ENCODE assay signal across 13 cellular contexts in genomic region chr17:63693411-63694113, GRCh38. TPM values are rescaled to one million over a fixed set of nuclear protein-coding genes. Genes with fewer than 3 reads are reported as not detected.
DNase-seq lines count a peak whose midpoint lies in the region; ATAC-seq, FAIRE-seq and TF ChIP-seq lines count a peak whose summit lies in the region.
"Had no signal": no experiment of that assay in that cellular context is flagged by ENCODE, and none has a peak within 500 bp of the region (broad histone marks: within the 10 kb centered on the region; RNA-seq: fewer than 3 reads in every experiment).

No MANE protein-coding gene starts in this region.

- ATAC-seq in K562 (no peak), HG03432 (IDR thresholded peaks at IDR 0.05; ENCODE audit: unreplicated experiment) (no peak)
- ATAC-seq: activated naive CD4-positive, alpha-beta T cell treated with anti-CD3 and anti-CD28 coated beads, Interleukin-2, amount 50 U/mL, for 72 hours; left cardiac atrium had no signal

- H3K9me3 Mint-ChIP-seq in CD4-positive, alpha-beta memory T cell, result peaks cover 0 to 6% (median 0%) of the 10 kb centered on the region in 8 donors
- H3K9me3 Mint-ChIP-seq in IgD-negative memory B cell (no peaks in the 10 kb centered on the region), neural crest cell (no peaks in the 10 kb centered on the region)
- H3K9me3 Mint-ChIP-seq: activated naive CD4-positive, alpha-beta T cell treated with anti-CD3 and anti-CD28 coated beads, Interleukin-2, amount 50 U/mL, for 72 hours had no signal

- H3K27ac ChIP-seq in CD4-positive, alpha-beta memory T cell (ENCODE audit: low read depth, low read length), result no peak overlapping the region
- H3K27ac ChIP-seq in K562 (ENCODE audit: extremely low read depth, low read depth, low read length) (no peak overlapping the region), tibial nerve (no peak overlapping the region)

- H3K27ac Mint-ChIP-seq in CD4-positive, alpha-beta memory T cell, result peak overlapping the region; percentile 42 to 98 (median 83)
- H3K27ac Mint-ChIP-seq in IgD-negative memory B cell, result peak overlapping the region; percentile 92 to 99 (median 94)
- H3K27ac Mint-ChIP-seq in neural crest cell (ENCODE audit: unreplicated experiment), result peak overlapping the region; percentile 43

- BruUV-seq in K562 (replicated peaks; lab: Mats Ljungman, UMichigan), result no TSS peak

- TF ChIP-seq POLR2A in K562 (conservative IDR thresholded peaks at IDR 0.05), result no peak
- TF ChIP-seq POLR2A in tibial nerve (IDR thresholded peaks at IDR 0.05), result no peak

- TF ChIP-seq EP300 in K562 (IDR thresholded peaks at IDR 0.05; ENCODE audit: low read length) (no peak), tibial nerve (IDR thresholded peaks at IDR 0.05) (no peak)

- no peaks in the 10 kb centered on the region for H3K79me2 ChIP-seq in K562 (ENCODE audit: control insufficient read depth, insufficient read depth, low read length)

- POLR2A ChIA-PET in CD4-positive, alpha-beta memory T cell (lab: Charles Lee; ENCODE audit: partially characterized antibody), result interaction anchor here (1.0 to 23.0 kb wide), 21 partner anchors 15 to 453 kb away, joined by 3 to 1362 read pairs (median 9); partner anchors contain the start of genes CCDC47, CYB561, DDX42 and FTSJ3
- POLR2A ChIA-PET in K562 (lab: Yijun Ruan, JAX), result interaction anchor here (0.6 to 1.3 kb wide), 3 partner anchors 8 to 16 kb away, joined by 3 to 4 read pairs (median 4); no protein-coding TSS in a partner anchor

- peaks cover 3% of the 10 kb centered on the region for H3K9me1 ChIP-seq in K562 (ENCODE audit: control insufficient read depth, insufficient read depth, low read length)

- WGBS in K562 (ENCODE audit: insufficient coverage, low coverage, missing lambda C conversion rate), result 74% methylated on average over 15 of the region's 18 CpGs
- WGBS in tibial nerve, 2 donors, result 85 to 87% methylated on average over 14 to 17 of the region's 18 CpGs

- H3K36me3 Mint-ChIP-seq in CD4-positive, alpha-beta memory T cell, result peaks cover 45 to 88% of the 10 kb centered on the region in 2 donors
- H3K36me3 Mint-ChIP-seq in IgD-negative memory B cell (peaks cover 8% of the 10 kb centered on the region), neural crest cell (ENCODE audit: low read depth) (peaks cover 6% of the 10 kb centered on the region)

- H2AFZ ChIP-seq in K562 (ENCODE audit: low read depth, low read length), result no peak overlapping the region

- peaks cover 45% of the 10 kb centered on the region for H3K4me1 ChIP-seq in CD4-positive, alpha-beta memory T cell (ENCODE audit: insufficient read depth, low read length)
- H3K4me1 ChIP-seq in K562 (replicated peaks in 1 of 2; ENCODE audit: control insufficient read depth in 2 of 2, insufficient read depth in 2 of 2, low read length in 2 of 2) (peaks cover 0 to 18% of the 10 kb centered on the region in 2 experiments; a peak in 2 of 5 replicates), tibial nerve (peaks cover 0 to 48% (median 21%) of the 10 kb centered on the region in 4 donors)

- TF ChIP-seq CTCF in K562 (IDR thresholded peaks at IDR 0.05 in 2 of 3, conservative IDR thresholded peaks at IDR 0.05 in 1 of 3; ENCODE audit: insufficient read depth in 2 of 3, low read depth in 1 of 3, low read length in 3 of 3) (no peak), neural crest cell (conservative IDR thresholded peaks at IDR 0.05) (no peak), tibial nerve (IDR thresholded peaks at IDR 0.05) (no peak)

- H3K4me3 ChIP-seq in CD4-positive, alpha-beta memory T cell (ENCODE audit: low read length in 2 of 2), result no peak overlapping the region
- H3K4me3 ChIP-seq in K562 (no peak overlapping the region), tibial nerve (no peak overlapping the region)

- no peaks in the 10 kb centered on the region for H3K27me3 ChIP-seq in CD4-positive, alpha-beta memory T cell (ENCODE audit: insufficient read depth, low read length)
- H3K27me3 ChIP-seq in K562 (ENCODE audit: control insufficient read depth in 2 of 2, insufficient read depth in 2 of 2, low read length in 2 of 2) (no peaks in the 10 kb centered on the region), tibial nerve (no peaks in the 10 kb centered on the region)

- DNase-seq in CD4-positive, alpha-beta memory T cell, result no peak
- DNase-seq in K562 (ENCODE audit: extremely low read depth in 1 of 4, low spot score in 3 of 4), result no peak
- DNase-seq in neural crest cell (ENCODE audit: low read depth, low spot score), result no peak
- DNase-seq in tibial nerve (ENCODE audit: low spot score in 2 of 2), result no peak
- no peak for DNase-seq in NCI-H2171 treated with DMSO at 0.1 percent for 48 hours (lab: John Stamatoyannopoulos, UW)
- DNase-seq: effector memory CD4-positive, alpha-beta T cell; left cardiac atrium; NCI-H1417 treated with DMSO at 0.1 percent for 48 hours; NCI-H226; substantia nigra had no signal

- peaks cover 20 to 57% (median 42%) of the 10 kb centered on the region in 4 donors for H3K4me1 Mint-ChIP-seq in CD4-positive, alpha-beta memory T cell
- H3K4me1 Mint-ChIP-seq in IgD-negative memory B cell, result peaks cover 34 to 39% (median 34%) of the 10 kb centered on the region in 3 donors
- peaks cover 14% of the 10 kb centered on the region for H3K4me1 Mint-ChIP-seq in neural crest cell

- no peak for FAIRE-seq in K562 (lab: Jason Lieb, UNC)

- H3K9ac ChIP-seq in K562 (ENCODE audit: insufficient read depth in 1 of 2, low read depth in 2 of 2, low read length in 2 of 2), result peak overlapping the region in 1 of 2 experiments; percentile 46; a peak in 1 of 4 replicates

- in situ Hi-C loops in K562 (cut with MboI), result no loop called here

- H4K20me1 ChIP-seq in K562 (replicated peaks; ENCODE audit: control insufficient read depth, insufficient read depth, low read length), result peaks cover 7% of the 10 kb centered on the region

- H3K27me3 Mint-ChIP-seq in CD4-positive, alpha-beta memory T cell, result no peaks in the 10 kb centered on the region
- H3K27me3 Mint-ChIP-seq in IgD-negative memory B cell (no peaks in the 10 kb centered on the region), neural crest cell (ENCODE audit: low read depth) (peaks cover 10% of the 10 kb centered on the region)

- H3K4me2 ChIP-seq in K562 (ENCODE audit: insufficient read depth, low read length), result no peak overlapping the region

- CTCF ChIA-PET in CD4-positive, alpha-beta memory T cell (lab: Charles Lee; ENCODE audit: partially characterized antibody), result interaction anchor here (0.8 to 8.3 kb wide), 3 partner anchors 9 to 71 kb away, joined by 3 to 315 read pairs (median 3); no protein-coding TSS in a partner anchor
- CTCF ChIA-PET in K562 (lab: Yijun Ruan, JAX; ENCODE audit: low intra/inter-chr PET ratio), result no interaction called here

- no peaks in the 10 kb centered on the region for H3K9me3 ChIP-seq in CD4-positive, alpha-beta memory T cell (ENCODE audit: control insufficient read depth in 1 of 2, low read length in 2 of 2)
- H3K9me3 ChIP-seq in K562 (replicated peaks; ENCODE audit: control insufficient read depth, insufficient read depth, low read depth, low read length), result no peaks in the 10 kb centered on the region
- no peaks in the 10 kb centered on the region for H3K9me3 ChIP-seq in tibial nerve

- no peak for TF ChIP-seq RAD21 in K562 (CRISPR knock-in tag; conservative IDR thresholded peaks at IDR 0.05 in 1 of 2, IDR thresholded peaks at IDR 0.05 in 1 of 2)

- peaks cover 59% of the 10 kb centered on the region for H3K36me3 ChIP-seq in CD4-positive, alpha-beta memory T cell (ENCODE audit: insufficient read depth, low read length)
- peaks cover 33% of the 10 kb centered on the region; the same call in 2 of the 3 replicates for H3K36me3 ChIP-seq in K562 (ENCODE audit: control insufficient read depth, insufficient read depth, low read length)
- peaks cover 7 to 75% (median 51%) of the 10 kb centered on the region in 3 donors for H3K36me3 ChIP-seq in tibial nerve

- peak overlapping the region in 3 of 8 donors; percentile 4 to 21 (median 17) for H3K4me3 Mint-ChIP-seq in CD4-positive, alpha-beta memory T cell
- H3K4me3 Mint-ChIP-seq in IgD-negative memory B cell, result peak overlapping the region in 3 of 4 donors; percentile 25 to 91 (median 82)
- H3K4me3 Mint-ChIP-seq in neural crest cell, result peak overlapping the region; percentile 49

- intact Hi-C loops in CD4-positive, alpha-beta memory T cell (cut with micrococcal nuclease), result loop anchor here (10.0 kb wide), 1 partner anchor 269 kb away; no protein-coding TSS in a partner anchor
- intact Hi-C loops in K562 (cut with micrococcal nuclease), result loop anchor here (10.0 kb wide), 1 partner anchor 141 kb away; no protein-coding TSS in a partner anchor

RNA-seq across cellular contexts. Expression of gene LIMD2, which starts 6.4 kb away (rescaled TPM):
- 100 to 1,000 TPM; 724 to 755 TPM for total RNA-seq in CD4-positive, alpha-beta memory T cell
- polyA plus RNA-seq in CD4-positive, alpha-beta memory T cell, result 100 to 1,000 TPM; 347 to 569 TPM
- polyA plus RNA-seq in IgD-negative memory B cell, result 845 TPM
- total RNA-seq in K562 (2011; cell fraction: chromatin; rRNA removed; ENCODE audit: low replicate concordance), result 3.2 and 10.4 TPM in 2 replicates
- 9.2 and 10.3 TPM in 2 replicates for total RNA-seq in K562 (2011; cell fraction: nucleolus; rRNA removed)
- 4.0 and 4.8 TPM in 2 replicates for total RNA-seq in K562 (2011; cell fraction: nucleoplasm; rRNA removed)
- total RNA-seq in K562 (2014; rRNA removed), result 7.6 and 8.7 TPM in 2 replicates
- total RNA-seq in K562 (2014; rRNA removed; fragmentation: Illumina TruSeq; extraction: Trizol), result 0.70 and 0.76 TPM in 2 replicates
- total RNA-seq in K562 (2015; rRNA removed; fragmentation: Illumina TruSeq; extraction: Trizol), result 2.1 and 2.7 TPM in 2 replicates
- 8.7 and 11.2 TPM in 2 replicates for total RNA-seq in K562 (2021)
- polyA plus RNA-seq in K562 (2011; rRNA removed), result 5.6 and 5.8 TPM in 2 replicates
- polyA plus RNA-seq in K562 (2011; cell fraction: cytosol; rRNA removed), result 4.3 and 9.2 TPM in 2 replicates
- polyA plus RNA-seq in K562 (2011; cell fraction: nucleus; rRNA removed), result 13.6 and 28.0 TPM in 2 replicates
- polyA plus RNA-seq in K562 (2012), result 4.9 and 8.0 TPM in 2 replicates
- 2.8 and 4.9 TPM in 2 replicates for polyA plus RNA-seq in K562 (2014; fragmentation: Illumina TruSeq; extraction: Trizol)
- polyA plus RNA-seq in K562 (2014; fragmentation: Nextera tagmentation; extraction: Ambion mirVana), result under 1 TPM; 0.07 to 0.18 TPM
- polyA plus RNA-seq in K562 (2014; rRNA removed), result 8.7 and 11.1 TPM in 2 replicates
- 0.88 and 0.93 TPM in 2 replicates for polyA minus RNA-seq in K562 (2011; rRNA and poly(A)+ RNA removed)
- polyA minus RNA-seq in K562 (2011; cell fraction: cytosol; rRNA and poly(A)+ RNA removed), result 5.2 and 7.3 TPM in 2 replicates
- 5.6 and 7.0 TPM in 2 replicates for polyA minus RNA-seq in K562 (2011; cell fraction: nucleus; rRNA and poly(A)+ RNA removed)
- total RNA-seq in neural crest cell, result 134 and 145 TPM in 2 replicates
- 10 to 100 TPM in 3 of 4 donors, 1 to 10 TPM in 1; 7.5 to 40.2 (median 25.2) TPM for total RNA-seq in tibial nerve

RNA-seq across cellular contexts. Expression of gene STRADA, which starts 48.0 kb away (rescaled TPM):
- total RNA-seq in CD4-positive, alpha-beta memory T cell, result 10 to 100 TPM; 55.6 to 58.3 TPM
- 10 to 100 TPM; 20.0 to 21.3 TPM for polyA plus RNA-seq in CD4-positive, alpha-beta memory T cell
- polyA plus RNA-seq in IgD-negative memory B cell, result 24.9 TPM
- 114 and 163 TPM in 2 replicates for total RNA-seq in K562 (2011; cell fraction: chromatin; rRNA removed; ENCODE audit: low replicate concordance)
- total RNA-seq in K562 (2011; cell fraction: nucleolus; rRNA removed), result 45.9 and 52.5 TPM in 2 replicates
- 91.0 and 162 TPM in 2 replicates for total RNA-seq in K562 (2011; cell fraction: nucleoplasm; rRNA removed)
- total RNA-seq in K562 (2014; rRNA removed), result 10.6 and 12.9 TPM in 2 replicates
- total RNA-seq in K562 (2014; rRNA removed; fragmentation: Illumina TruSeq; extraction: Trizol), result 19.4 and 21.5 TPM in 2 replicates
- total RNA-seq in K562 (2015; rRNA removed; fragmentation: Illumina TruSeq; extraction: Trizol), result 18.7 and 20.5 TPM in 2 replicates
- 21.2 and 22.5 TPM in 2 replicates for total RNA-seq in K562 (2021)
- polyA plus RNA-seq in K562 (2011; rRNA removed), result 33.0 and 46.3 TPM in 2 replicates
- 24.1 and 25.3 TPM in 2 replicates for polyA plus RNA-seq in K562 (2011; cell fraction: cytosol; rRNA removed)
- 88.9 and 93.8 TPM in 2 replicates for polyA plus RNA-seq in K562 (2011; cell fraction: nucleus; rRNA removed)
- polyA plus RNA-seq in K562 (2012), result 26.8 and 31.1 TPM in 2 replicates
- 28.9 and 30.4 TPM in 2 replicates for polyA plus RNA-seq in K562 (2014; fragmentation: Illumina TruSeq; extraction: Trizol)
- polyA plus RNA-seq in K562 (2014; fragmentation: Nextera tagmentation; extraction: Ambion mirVana), result 10 to 100 TPM in 1 of 2 experiments, 1 to 10 TPM in 1; 6.6 to 12.5 TPM
- 19.6 and 20.2 TPM in 2 replicates for polyA plus RNA-seq in K562 (2014; rRNA removed)
- polyA minus RNA-seq in K562 (2011; rRNA and poly(A)+ RNA removed), result 36.9 and 43.2 TPM in 2 replicates
- polyA minus RNA-seq in K562 (2011; cell fraction: cytosol; rRNA and poly(A)+ RNA removed), result 8.1 and 13.3 TPM in 2 replicates
- polyA minus RNA-seq in K562 (2011; cell fraction: nucleus; rRNA and poly(A)+ RNA removed), result 21.5 and 34.3 TPM in 2 replicates
- total RNA-seq in neural crest cell, result 55.0 and 55.9 TPM in 2 replicates
- 10 to 100 TPM; 38.0 to 45.8 (median 43.2) TPM for total RNA-seq in tibial nerve

Comparison
In these comparisons a context has a peak if more than half of its experiments do, and no peak if none do; other contexts are left out.
1. H3K27ac Mint-ChIP-seq: peak in every context shown above with its lines; median percentile 94 in IgD-negative memory B cell; 83 in CD4-positive, alpha-beta memory T cell; 43 in neural crest cell.